ENCODE assay signal across 21 cellular contexts in genomic region chr1:78092686-78093085, GRCh38. TPM values are rescaled to one million over a fixed set of nuclear protein-coding genes. Genes with fewer than 3 reads are reported as not detected.
DNase-seq lines count a peak whose midpoint lies in the region; ATAC-seq and TF ChIP-seq lines count a peak whose summit lies in the region.
"Had no signal": no experiment of that assay in that cellular context is flagged by ENCODE, and none has a peak within 500 bp of the region (broad histone marks: within the 10 kb centered on the region; RNA-seq: fewer than 3 reads in every experiment).

No MANE protein-coding gene starts in this region.

- TF ChIP-seq CTCF in foreskin keratinocyte (conservative IDR thresholded peaks at IDR 0.05) = no peak
- no peak for TF ChIP-seq CTCF in thyroid gland (IDR thresholded peaks at IDR 0.05)

- H3K27ac ChIP-seq in foreskin keratinocyte = no peak overlapping the region
- no peak overlapping the region for H3K27ac ChIP-seq in thyroid gland
- H3K27ac ChIP-seq: adrenal gland; BLaER1 treated with 17β-estradiol and CSF1 and Interleukin-3, amounts not matched to agents 10 nM and 100 nM; heart right ventricle; spleen; suprapubic skin had no signal

- H3K36me3 ChIP-seq in thyroid gland = no peaks in the 10 kb centered on the region
- H3K36me3 ChIP-seq: adrenal gland; BLaER1 treated with 17β-estradiol and CSF1 and Interleukin-3, amounts not matched to agents 10 nM and 100 nM; spleen; suprapubic skin had no signal

- peak; percentile 95 for ATAC-seq in foreskin keratinocyte
- ATAC-seq in GM21619 (IDR thresholded peaks at IDR 0.05; ENCODE audit: unreplicated experiment) = no peak
- ATAC-seq: heart right ventricle; natural killer cell treated with Interleukin-12 subunit alpha and Interleukin-12 subunit beta and Interleukin-15 and Interleukin-18, amount 100 ng/mL, for 72 hours had no signal

- no peaks in the 10 kb centered on the region for H3K9me3 ChIP-seq in thyroid gland
- H3K9me3 ChIP-seq: adrenal gland, suprapubic skin had no signal

- DNase-seq in HCEC 1CT (peak; percentile 65), RPMI7951 (ENCODE audit: low read depth) (peak; percentile 74), foreskin keratinocyte (peak; percentile 64 to 82), thyroid gland (peak; percentile 12 to 40), nucleus accumbens (lab: John Stamatoyannopoulos, UW) (no peak)
- no peak for DNase-seq in effector CD8-positive, alpha-beta T cell (lab: John Stamatoyannopoulos, UW)
- DNase-seq: activated CD4-positive, alpha-beta T cell treated with anti-CD3 and anti-CD28 coated beads for 48 hours; activated effector memory CD4-positive, alpha-beta T cell treated with Interleukin-2 at 50 U/mL for 16 hours; GOT3; heart right ventricle; IMR-90; NCI-H2029 treated with DMSO at 0.1 percent for 48 hours; NCI-H510A; spleen; T-helper 9 cell had no signal

- H3K4me1 ChIP-seq in foreskin keratinocyte = peaks cover 36% of the 10 kb centered on the region
- no peaks in the 10 kb centered on the region for H3K4me1 ChIP-seq in thyroid gland
- H3K4me1 ChIP-seq: BLaER1 treated with 17β-estradiol and CSF1 and Interleukin-3, amounts not matched to agents 10 nM and 100 nM; suprapubic skin had no signal

- H3K27me3 ChIP-seq in foreskin keratinocyte = no peaks in the 10 kb centered on the region
- no peaks in the 10 kb centered on the region for H3K27me3 ChIP-seq in thyroid gland
- H3K27me3 ChIP-seq: adrenal gland; BLaER1 treated with 17β-estradiol and CSF1 and Interleukin-3, amounts not matched to agents 10 nM and 100 nM; heart right ventricle; spleen; suprapubic skin had no signal

- no peak for TF ChIP-seq POLR2A in thyroid gland (IDR thresholded peaks at IDR 0.05)

- intact Hi-C loops in thyroid gland (cut with DNase I) = no loop called here

- WGBS in thyroid gland, 2 donors = 34 to 37% methylated on average over 1 of the region's 1 CpG

- no peak overlapping the region for H3K4me3 ChIP-seq in thyroid gland (replicated peaks in 1 of 3)
- H3K4me3 ChIP-seq: adrenal gland; BLaER1 treated with 17β-estradiol and CSF1 and Interleukin-3, amounts not matched to agents 10 nM and 100 nM; heart right ventricle; spleen; suprapubic skin had no signal

RNA-seq across cellular contexts. Expression of gene GIPC2, which starts 46.9 kb away (rescaled TPM):
- total RNA-seq in RPMI7951 (2014; rRNA removed; shearing (Covaris generic)) = under 0.01 and 0.10 TPM in 2 replicates
- total RNA-seq in foreskin keratinocyte = 0.71 TPM in 2 replicates
- 0.32 and 0.33 TPM in 2 replicates for polyA plus RNA-seq in foreskin keratinocyte
- 1 to 10 TPM; 1.5 to 5.0 (median 2.6) TPM for total RNA-seq in thyroid gland
- total RNA-seq: natural killer cell treated with Interleukin-12 subunit alpha and Interleukin-12 subunit beta and Interleukin-15 and Interleukin-18, amount 100 ng/mL, for 72 hours; SK-MEL-5 had no signal

Comparison
In these comparisons a context has a peak if more than half of its experiments do, and no peak if none do; other contexts are left out.
1. DNase-seq: peak in HCEC 1CT (single experiment), RPMI7951 (single experiment), foreskin keratinocyte (2 of 2) and thyroid gland (2 of 2); none in nucleus accumbens (0 of 56) and effector CD8-positive, alpha-beta T cell (single experiment).